In genomic region chr6:157395199-157395598, GRCh38 we compare ENCODE assay signal across 3 cellular contexts. TPM values are rescaled to one million over a fixed set of nuclear protein-coding genes. Genes with fewer than 3 reads are reported as not detected.
A peak's percentile ranks its signal among the peaks of the same experiment; 100 is the strongest.
DNase-seq lines count a peak whose midpoint lies in the region; ATAC-seq, FAIRE-seq and TF ChIP-seq lines count a peak whose summit lies in the region.
"Not testable (repeated sequence)": the region's sequence is repeated elsewhere in the genome, so short reads cannot be mapped to it uniquely, and the experiment has no call there.

No MANE protein-coding gene starts in this region.

- FAIRE-seq in K562 (lab: Jason Lieb, UNC); HepG2 (lab: Jason Lieb, UNC): not testable (repeated sequence)

- ATAC-seq in K562, HepG2: not testable (repeated sequence)

- not testable (repeated sequence) for H3K4me1 ChIP-seq in HEK293 (ENCODE audit: control insufficient read depth, insufficient read depth, low read length); HepG2 (ENCODE audit: insufficient read depth, low read length)
- H3K4me1 ChIP-seq in K562 (replicated peaks in 1 of 2; ENCODE audit: control insufficient read depth in 2 of 2, insufficient read depth in 2 of 2, low read length in 2 of 2), result peaks cover 21 to 25% of the 10 kb centered on the region in 2 experiments

- not testable (repeated sequence) for H3K27me3 ChIP-seq in K562 (ENCODE audit: control insufficient read depth in 2 of 2, insufficient read depth in 2 of 2, low read length in 2 of 2); HepG2 (ENCODE audit: control insufficient read depth in 1 of 2, insufficient read depth in 2 of 2, low read length in 2 of 2)

- intact Hi-C loops in K562 (cut with micrococcal nuclease); HepG2 (cut with micrococcal nuclease; ENCODE audit: unreplicated experiment): not testable (repeated sequence)

- not testable (repeated sequence) for H3K4me2 ChIP-seq in K562 (ENCODE audit: insufficient read depth, low read length); HepG2 (ENCODE audit: low read depth, low read length)

- not testable (repeated sequence) for H3K9ac ChIP-seq in K562 (ENCODE audit: insufficient read depth in 1 of 2, low read depth in 2 of 2, low read length in 2 of 2); HepG2 (ENCODE audit: insufficient read depth, low read depth, low read length)

- H3K79me2 ChIP-seq in K562 (ENCODE audit: control insufficient read depth, insufficient read depth, low read length), result peaks cover 61% of the 10 kb centered on the region
- not testable (repeated sequence) for H3K79me2 ChIP-seq in HepG2 (ENCODE audit: insufficient read depth, low read length)

- TF ChIP-seq RAD21 in K562 (CRISPR knock-in tag; conservative IDR thresholded peaks at IDR 0.05 in 1 of 2, IDR thresholded peaks at IDR 0.05 in 1 of 2); HepG2 (CRISPR knock-in tag; IDR thresholded peaks at IDR 0.05): not testable (repeated sequence)

- 94% methylated on average over 10 of the region's 11 CpGs for WGBS in K562 (ENCODE audit: insufficient coverage, low coverage, missing lambda C conversion rate)
- WGBS in HepG2 (ENCODE audit: low lambda C conversion rate), result 97% methylated on average over 11 of the region's 11 CpGs

- not testable (repeated sequence) for TF ChIP-seq EP300 in K562 (IDR thresholded peaks at IDR 0.05; ENCODE audit: low read length); HepG2 (IDR thresholded peaks at IDR 0.05; ENCODE audit: low read depth in 2 of 2, low read length in 2 of 2); HepG2 (CRISPR knock-in tag; IDR thresholded peaks at IDR 0.05; ENCODE audit: borderline replicate concordance)

- BruUV-seq in K562 (replicated peaks; lab: Mats Ljungman, UMichigan); HepG2 (replicated peaks; lab: Mats Ljungman, UMichigan): not testable (repeated sequence)

- CTCF ChIA-PET in HEK293 (lab: Yijun Ruan, JAX), result interaction anchor here (0.6 to 1.2 kb wide), 3 partner anchors 16 to 273 kb away, joined by 3 read pairs; no protein-coding TSS in a partner anchor
- CTCF ChIA-PET in K562 (lab: Yijun Ruan, JAX; ENCODE audit: low intra/inter-chr PET ratio); HepG2 (lab: Yijun Ruan, JAX; ENCODE audit: low intra/inter-chr PET ratio, low total read pairs): not testable (repeated sequence)

- TF ChIP-seq CTCF in HEK293 (tag by site-specific recombination; IDR thresholded peaks at IDR 0.05); K562 (IDR thresholded peaks at IDR 0.05 in 2 of 3, conservative IDR thresholded peaks at IDR 0.05 in 1 of 3; ENCODE audit: insufficient read depth in 2 of 3, low read depth in 1 of 3, low read length in 3 of 3); HepG2 (CRISPR knock-in tag; IDR thresholded peaks at IDR 0.05): not testable (repeated sequence)

- not testable (repeated sequence) for H3K36me3 ChIP-seq in HEK293 (ENCODE audit: control insufficient read depth in 2 of 2, insufficient read depth in 1 of 2, low read length in 2 of 2); HepG2 (replicated peaks in 1 of 2; ENCODE audit: control insufficient read depth in 1 of 2, insufficient read depth in 2 of 2, low read length in 2 of 2)
- peaks cover 22% of the 10 kb centered on the region; the same call in 2 of the 3 replicates for H3K36me3 ChIP-seq in K562 (ENCODE audit: control insufficient read depth, insufficient read depth, low read length)

- not testable (repeated sequence) for H3K9me3 ChIP-seq in HEK293 (ENCODE audit: control insufficient read depth, insufficient read depth, low read depth, low read length)
- H3K9me3 ChIP-seq in K562 (replicated peaks; ENCODE audit: control insufficient read depth, insufficient read depth, low read depth, low read length) (peaks cover 14% of the 10 kb centered on the region), HepG2 (ENCODE audit: low read length) (peaks cover 11% of the 10 kb centered on the region)

- not testable (repeated sequence) for H3K4me3 ChIP-seq in HEK293 (ENCODE audit: low read depth, low read length); K562; HepG2 (replicated peaks in 1 of 3; ENCODE audit: insufficient read depth in 1 of 3, low read depth in 2 of 3, low read length in 3 of 3)

- not testable (repeated sequence) for H3K27ac ChIP-seq in HEK293 (ENCODE audit: extremely low read depth, low read depth, low read length); K562 (ENCODE audit: extremely low read depth, low read depth, low read length); HepG2 (ENCODE audit: extremely low read length, insufficient read depth, low read length)

- in situ Hi-C loops in K562 (cut with MboI); HepG2 (cut with HindIII; ENCODE audit: extremely low pct_ligation_motif_present, low pct_unique_long_range_greater_than_20kb): not testable (repeated sequence)

- H3K9me1 ChIP-seq in K562 (ENCODE audit: control insufficient read depth, insufficient read depth, low read length), result not testable (repeated sequence)

- DNase-seq in K562 (ENCODE audit: extremely low read depth in 1 of 4, low spot score in 3 of 4); HepG2 (ENCODE audit: low spot score): not testable (repeated sequence)

- not testable (repeated sequence) for H4K20me1 ChIP-seq in K562 (replicated peaks; ENCODE audit: control insufficient read depth, insufficient read depth, low read length); HepG2 (ENCODE audit: insufficient read depth, low read length)

- not testable (repeated sequence) for H2AFZ ChIP-seq in K562 (ENCODE audit: low read depth, low read length); HepG2 (ENCODE audit: low read length)

- POLR2A ChIA-PET in HEK293 (lab: Yijun Ruan, JAX); HepG2 (lab: Yijun Ruan, JAX): not testable (repeated sequence)
- POLR2A ChIA-PET in K562 (lab: Yijun Ruan, JAX), result interaction anchor here (0.7 to 4.3 kb wide), 2 partner anchors 10 to 130 kb away, joined by 3 to 18 read pairs; no protein-coding TSS in a partner anchor

- not testable (repeated sequence) for TF ChIP-seq POLR2A in K562 (conservative IDR thresholded peaks at IDR 0.05); HepG2 (IDR thresholded peaks at IDR 0.05; ENCODE audit: insufficient read depth in 1 of 2, low read depth in 2 of 2, low read length in 2 of 2)

TF ChIP-seq in HEK293, 187 proteins besides CTCF, POLR2A, EP300 and RAD21:
- peak; percentile 55 for TF ChIP-seq ZNF121 (tag by site-specific recombination; IDR thresholded peaks at IDR 0.05)

TF ChIP-seq in K562, 482 proteins besides CTCF, POLR2A, EP300 and RAD21 (continues in another document):
- peak; percentile 53; the same call in 1 of the 2 replicates for TF ChIP-seq BCOR (IDR thresholded peaks at IDR 0.05)

TF ChIP-seq in HepG2, 621 proteins besides CTCF, POLR2A, EP300 and RAD21:
- peak; percentile 35; the same call in 1 of the 2 replicates for TF ChIP-seq ZNF121 (CRISPR knock-in tag; IDR thresholded peaks at IDR 0.05)

RNA-seq across cellular contexts. Expression of gene ZDHHC14, which starts 14.2 kb away (rescaled TPM):
- 37.6 and 49.9 TPM in 2 replicates for total RNA-seq in K562 (2011; cell fraction: chromatin; rRNA removed; ENCODE audit: low replicate concordance)
- total RNA-seq in K562 (2011; cell fraction: nucleolus; rRNA removed), result 23.3 and 28.0 TPM in 2 replicates
- total RNA-seq in K562 (2011; cell fraction: nucleoplasm; rRNA removed), result 34.2 and 58.8 TPM in 2 replicates
- 17.2 and 20.6 TPM in 2 replicates for total RNA-seq in K562 (2014; rRNA removed)
- total RNA-seq in K562 (2014; rRNA removed; fragmentation: Illumina TruSeq; extraction: Trizol), result 9.3 and 10.2 TPM in 2 replicates
- total RNA-seq in K562 (2015; rRNA removed; fragmentation: Illumina TruSeq; extraction: Trizol), result 12.1 and 13.8 TPM in 2 replicates
- total RNA-seq in K562 (2021), result 23.1 and 24.2 TPM in 2 replicates
- 6.1 and 9.4 TPM in 2 replicates for polyA plus RNA-seq in K562 (2011; rRNA removed)
- 5.7 and 25.9 TPM in 2 replicates for polyA plus RNA-seq in K562 (2011; cell fraction: cytosol; rRNA removed)
- polyA plus RNA-seq in K562 (2011; cell fraction: nucleus; rRNA removed), result 9.8 and 25.2 TPM in 2 replicates
- polyA plus RNA-seq in K562 (2012), result 15.2 and 17.9 TPM in 2 replicates
- polyA plus RNA-seq in K562 (2014; fragmentation: Illumina TruSeq; extraction: Trizol), result 15.3 and 21.4 TPM in 2 replicates
- under 1 TPM; 0.92 to 0.98 TPM for polyA plus RNA-seq in K562 (2014; fragmentation: Nextera tagmentation; extraction: Ambion mirVana)
- polyA plus RNA-seq in K562 (2014; rRNA removed), result 13.5 and 19.4 TPM in 2 replicates
- 4.9 and 9.7 TPM in 2 replicates for polyA minus RNA-seq in K562 (2011; rRNA and poly(A)+ RNA removed)
- 5.5 and 9.4 TPM in 2 replicates for polyA minus RNA-seq in K562 (2011; cell fraction: cytosol; rRNA and poly(A)+ RNA removed)
- polyA minus RNA-seq in K562 (2011; cell fraction: nucleus; rRNA and poly(A)+ RNA removed), result 9.3 and 15.9 TPM in 2 replicates
- 2.4 and 3.7 TPM in 2 replicates for total RNA-seq in HepG2 (2016; rRNA removed; fragmentation: Illumina TruSeq; extraction: Trizol)
- total RNA-seq in HepG2 (2016; cell fraction: cytosol; rRNA removed; fragmentation: Illumina TruSeq; extraction: Trizol; ENCODE audit: low read depth), result 0.71 and 1.2 TPM in 2 replicates
- 2.5 and 4.2 TPM in 2 replicates for total RNA-seq in HepG2 (2016; cell fraction: insoluble cytoplasmic fraction; rRNA removed; fragmentation: Illumina TruSeq; extraction: Trizol)
- 2.2 and 2.8 TPM in 2 replicates for total RNA-seq in HepG2 (2016; cell fraction: membrane; rRNA removed; fragmentation: Illumina TruSeq; extraction: Trizol)
- total RNA-seq in HepG2 (2016; cell fraction: nucleus; rRNA removed; fragmentation: Illumina TruSeq; extraction: Trizol), result 2.8 and 5.7 TPM in 2 replicates
- 9.5 and 9.8 TPM in 2 replicates for polyA plus RNA-seq in HepG2 (2011; rRNA removed)
- polyA plus RNA-seq in HepG2 (2011; cell fraction: cytosol; rRNA removed), result 8.8 and 10.7 TPM in 2 replicates
- 13.1 TPM in 2 replicates for polyA plus RNA-seq in HepG2 (2011; cell fraction: nucleus; rRNA removed)
- polyA plus RNA-seq in HepG2 (2012), result 8.9 and 17.1 TPM in 2 replicates
- polyA plus RNA-seq in HepG2 (2016; cell fraction: cytosol; fragmentation: Illumina TruSeq; extraction: Trizol; ENCODE audit: low read depth), result 1.00 and 1.1 TPM in 2 replicates
- 4.4 and 5.2 TPM in 2 replicates for polyA plus RNA-seq in HepG2 (2016; cell fraction: insoluble cytoplasmic fraction; fragmentation: Illumina TruSeq; extraction: Trizol; ENCODE audit: low read depth)
- polyA plus RNA-seq in HepG2 (2016; cell fraction: membrane; fragmentation: Illumina TruSeq; extraction: Trizol; ENCODE audit: low read depth), result 2.5 and 3.0 TPM in 2 replicates
- 9.7 and 10.1 TPM in 2 replicates for polyA plus RNA-seq in HepG2 (2016; cell fraction: nucleus; fragmentation: Illumina TruSeq; extraction: Trizol; ENCODE audit: insufficient read depth, low read depth)
- 4.3 and 12.2 TPM in 2 replicates for polyA minus RNA-seq in HepG2 (2011; rRNA and poly(A)+ RNA removed; ENCODE audit: low replicate concordance)
- 6.2 and 7.4 TPM in 2 replicates for polyA minus RNA-seq in HepG2 (2011; cell fraction: cytosol; rRNA and poly(A)+ RNA removed)
- 13.1 and 17.1 TPM in 2 replicates for polyA minus RNA-seq in HepG2 (2011; cell fraction: nucleus; rRNA and poly(A)+ RNA removed)
